Comparison of ENCODE assay signal across 2 cellular contexts in the genomic region with DNA sequence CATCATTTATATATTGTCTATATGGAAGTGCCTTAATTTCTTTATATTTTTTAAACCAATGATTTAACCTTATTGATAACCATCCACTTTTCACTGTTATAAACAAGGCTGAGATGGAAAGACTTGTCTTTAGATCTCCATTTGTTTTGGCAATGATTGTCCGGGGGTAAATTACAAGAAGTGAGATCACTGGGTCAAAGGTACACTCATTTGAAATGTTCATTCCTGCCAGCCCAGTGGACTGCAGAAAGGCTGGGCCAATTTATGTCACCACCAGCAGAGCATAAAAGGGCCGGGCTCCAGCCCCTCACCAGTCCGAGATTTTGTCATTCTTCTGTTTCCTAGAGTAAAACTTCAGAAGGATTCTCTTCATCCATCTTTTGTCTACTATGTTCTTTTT.
A peak's percentile ranks its signal among the peaks of the same experiment; 100 is the strongest.
TF ChIP-seq lines count a peak whose summit lies in the region.

No MANE protein-coding gene starts in this region.

TF ChIP-seq in liver, 16 proteins besides CTCF, POLR2A, EP300 and RAD21:
- no peak for TF ChIP-seq TAF1 (conservative IDR thresholded peaks at IDR 0.05)
- TF ChIP-seq, protein P1, sequence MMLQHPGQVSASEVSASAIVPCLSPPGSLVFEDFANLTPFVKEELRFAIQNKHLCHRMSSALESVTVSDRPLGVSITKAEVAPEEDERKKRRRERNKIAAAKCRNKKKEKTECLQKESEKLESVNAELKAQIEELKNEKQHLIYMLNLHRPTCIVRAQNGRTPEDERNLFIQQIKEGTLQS (IDR thresholded peaks at IDR 0.05), result peak; percentile 52
- peak; percentile 77 to 88 for TF ChIP-seq HNF4A (conservative IDR thresholded peaks at IDR 0.05)
- peak; percentile 72 to 81 for TF ChIP-seq RXRA (IDR thresholded peaks at IDR 0.05)
- peak; percentile 85 for TF ChIP-seq YY1 (IDR thresholded peaks at IDR 0.05)
- TF ChIP-seq EGR1 (IDR thresholded peaks at IDR 0.05; ENCODE audit: low read depth in 2 of 2), result no peak
- no peak for TF ChIP-seq FOXA1 (IDR thresholded peaks at IDR 0.05)
- TF ChIP-seq, protein P2, sequence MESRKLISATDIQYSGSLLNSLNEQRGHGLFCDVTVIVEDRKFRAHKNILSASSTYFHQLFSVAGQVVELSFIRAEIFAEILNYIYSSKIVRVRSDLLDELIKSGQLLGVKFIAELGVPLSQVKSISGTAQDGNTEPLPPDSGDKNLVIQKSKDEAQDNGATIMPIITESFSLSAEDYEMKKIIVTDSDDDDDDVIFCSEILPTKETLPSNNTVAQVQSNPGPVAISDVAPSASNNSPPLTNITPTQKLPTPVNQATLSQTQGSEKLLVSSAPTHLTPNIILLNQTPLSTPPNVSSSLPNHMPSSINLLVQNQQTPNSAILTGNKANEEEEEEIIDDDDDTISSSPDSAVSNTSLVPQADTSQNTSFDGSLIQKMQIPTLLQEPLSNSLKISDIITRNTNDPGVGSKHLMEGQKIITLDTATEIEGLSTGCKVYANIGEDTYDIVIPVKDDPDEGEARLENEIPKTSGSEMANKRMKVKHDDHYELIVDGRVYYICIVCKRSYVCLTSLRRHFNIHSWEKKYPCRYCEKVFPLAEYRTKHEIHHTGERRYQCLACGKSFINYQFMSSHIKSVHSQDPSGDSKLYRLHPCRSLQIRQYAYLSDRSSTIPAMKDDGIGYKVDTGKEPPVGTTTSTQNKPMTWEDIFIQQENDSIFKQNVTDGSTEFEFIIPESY (IDR thresholded peaks at IDR 0.05), result peak; percentile 28
- no peak for TF ChIP-seq NR2F2 (IDR thresholded peaks at IDR 0.05)
- TF ChIP-seq, protein P3, sequence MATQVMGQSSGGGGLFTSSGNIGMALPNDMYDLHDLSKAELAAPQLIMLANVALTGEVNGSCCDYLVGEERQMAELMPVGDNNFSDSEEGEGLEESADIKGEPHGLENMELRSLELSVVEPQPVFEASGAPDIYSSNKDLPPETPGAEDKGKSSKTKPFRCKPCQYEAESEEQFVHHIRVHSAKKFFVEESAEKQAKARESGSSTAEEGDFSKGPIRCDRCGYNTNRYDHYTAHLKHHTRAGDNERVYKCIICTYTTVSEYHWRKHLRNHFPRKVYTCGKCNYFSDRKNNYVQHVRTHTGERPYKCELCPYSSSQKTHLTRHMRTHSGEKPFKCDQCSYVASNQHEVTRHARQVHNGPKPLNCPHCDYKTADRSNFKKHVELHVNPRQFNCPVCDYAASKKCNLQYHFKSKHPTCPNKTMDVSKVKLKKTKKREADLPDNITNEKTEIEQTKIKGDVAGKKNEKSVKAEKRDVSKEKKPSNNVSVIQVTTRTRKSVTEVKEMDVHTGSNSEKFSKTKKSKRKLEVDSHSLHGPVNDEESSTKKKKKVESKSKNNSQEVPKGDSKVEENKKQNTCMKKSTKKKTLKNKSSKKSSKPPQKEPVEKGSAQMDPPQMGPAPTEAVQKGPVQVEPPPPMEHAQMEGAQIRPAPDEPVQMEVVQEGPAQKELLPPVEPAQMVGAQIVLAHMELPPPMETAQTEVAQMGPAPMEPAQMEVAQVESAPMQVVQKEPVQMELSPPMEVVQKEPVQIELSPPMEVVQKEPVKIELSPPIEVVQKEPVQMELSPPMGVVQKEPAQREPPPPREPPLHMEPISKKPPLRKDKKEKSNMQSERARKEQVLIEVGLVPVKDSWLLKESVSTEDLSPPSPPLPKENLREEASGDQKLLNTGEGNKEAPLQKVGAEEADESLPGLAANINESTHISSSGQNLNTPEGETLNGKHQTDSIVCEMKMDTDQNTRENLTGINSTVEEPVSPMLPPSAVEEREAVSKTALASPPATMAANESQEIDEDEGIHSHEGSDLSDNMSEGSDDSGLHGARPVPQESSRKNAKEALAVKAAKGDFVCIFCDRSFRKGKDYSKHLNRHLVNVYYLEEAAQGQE (IDR thresholded peaks at IDR 0.05), result peak; percentile 78
- TF ChIP-seq HNF4G (IDR thresholded peaks at IDR 0.05), result peak; percentile 44
- no peak for TF ChIP-seq GABPA (IDR thresholded peaks at IDR 0.05 in 1 of 2, conservative IDR thresholded peaks at IDR 0.05 in 1 of 2)
- peak; percentile 79 for TF ChIP-seq SP1 (IDR thresholded peaks at IDR 0.05)
- peak; percentile 25 for TF ChIP-seq FOXA2 (IDR thresholded peaks at IDR 0.05)
- TF ChIP-seq JUND (IDR thresholded peaks at IDR 0.05), result peak; percentile 85 to 89
TF ChIP-seq in liver: peak in this region for 10.

TF ChIP-seq in HepG2, 621 proteins besides CTCF, POLR2A, EP300 and RAD21:
- TF ChIP-seq ZBTB39 (CRISPR knock-in tag; IDR thresholded peaks at IDR 0.05), result no peak
- no peak for TF ChIP-seq FOXP1 (IDR thresholded peaks at IDR 0.05)
- no peak for TF ChIP-seq FOXP1 (CRISPR knock-in tag; IDR thresholded peaks at IDR 0.05)
- no peak for TF ChIP-seq REXO4 (CRISPR knock-in tag; IDR thresholded peaks at IDR 0.05; ENCODE audit: borderline replicate concordance)
- no peak for TF ChIP-seq MATR3 (CRISPR knock-in tag; IDR thresholded peaks at IDR 0.05)
- TF ChIP-seq, protein P4, sequence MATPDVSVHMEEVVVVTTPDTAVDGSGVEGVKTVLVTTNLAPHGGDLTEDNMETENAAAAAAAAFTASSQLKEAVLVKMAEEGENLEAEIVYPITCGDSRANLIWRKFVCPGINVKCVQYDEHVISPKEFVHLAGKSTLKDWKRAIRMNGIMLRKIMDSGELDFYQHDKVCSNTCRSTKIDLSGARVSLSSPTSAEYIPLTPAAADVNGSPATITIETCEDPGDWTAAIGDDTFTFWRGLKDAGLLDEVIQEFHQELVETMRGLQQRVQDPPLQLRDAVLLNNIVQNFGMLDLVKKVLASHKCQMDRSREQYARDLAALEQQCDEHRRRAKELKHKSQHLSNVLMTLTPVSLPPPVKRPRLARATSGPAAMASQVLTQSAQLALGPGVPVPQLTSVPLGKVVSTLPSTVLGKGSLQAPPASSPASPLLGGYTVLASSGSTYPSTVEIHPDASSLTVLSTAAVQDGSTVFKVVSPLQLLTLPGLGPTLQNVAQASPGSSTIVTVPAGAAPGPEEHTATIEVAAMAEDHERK (CRISPR knock-in tag; IDR thresholded peaks at IDR 0.05; ENCODE audit: low read depth), result no peak
- no peak for TF ChIP-seq ZNF564 (CRISPR knock-in tag; IDR thresholded peaks at IDR 0.05)
